1 cellular context compared by ENCODE assay signal in the genomic region with DNA sequence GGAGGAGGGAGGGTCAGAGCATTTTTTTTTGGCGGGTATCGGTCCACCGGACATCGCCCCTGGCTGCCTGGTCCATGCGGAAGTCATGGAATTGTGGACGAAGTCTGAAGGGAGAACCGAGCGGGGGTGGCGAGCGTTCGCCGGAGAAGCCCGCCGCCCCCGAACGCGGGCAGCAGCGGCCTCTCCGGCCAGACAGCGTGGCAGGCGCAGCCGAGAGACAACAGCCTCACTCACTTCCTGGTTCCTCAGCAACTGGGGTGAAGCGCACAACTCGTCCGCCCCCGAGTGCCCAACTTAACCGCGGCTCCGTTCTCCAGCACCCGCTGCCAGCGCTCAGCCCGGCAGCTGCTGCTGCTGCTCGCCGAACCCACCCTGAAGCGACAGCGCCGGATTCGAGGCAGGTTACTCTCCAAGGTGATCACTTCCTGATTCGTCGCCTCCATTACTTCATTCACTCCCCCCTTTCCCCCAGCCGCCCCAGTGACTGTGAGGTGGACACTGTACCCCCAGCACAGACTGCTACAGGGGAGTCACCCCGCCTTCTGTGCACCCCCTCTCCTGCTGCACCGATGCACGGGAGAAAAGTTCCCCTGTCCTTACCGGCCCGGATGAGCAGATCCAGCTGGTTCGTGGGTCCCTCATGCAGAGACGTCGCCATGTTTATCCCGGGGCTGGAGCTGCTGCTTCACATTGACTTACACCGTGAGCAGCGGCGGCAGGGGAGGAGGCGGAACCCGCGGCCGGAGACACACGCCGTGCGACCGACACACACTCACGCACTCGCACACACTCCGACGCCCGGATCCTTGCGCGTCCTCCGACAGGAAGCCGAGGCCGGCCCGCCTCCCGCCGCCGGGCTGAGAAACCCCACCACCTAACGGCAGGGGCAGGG.
TF ChIP-seq lines count a peak whose summit lies in the region.

No MANE protein-coding gene starts in this region.

TF ChIP-seq in neural cell, 6 proteins besides CTCF, POLR2A, EP300 and RAD21 (continued from another document):
- TF ChIP-seq, protein P1, sequence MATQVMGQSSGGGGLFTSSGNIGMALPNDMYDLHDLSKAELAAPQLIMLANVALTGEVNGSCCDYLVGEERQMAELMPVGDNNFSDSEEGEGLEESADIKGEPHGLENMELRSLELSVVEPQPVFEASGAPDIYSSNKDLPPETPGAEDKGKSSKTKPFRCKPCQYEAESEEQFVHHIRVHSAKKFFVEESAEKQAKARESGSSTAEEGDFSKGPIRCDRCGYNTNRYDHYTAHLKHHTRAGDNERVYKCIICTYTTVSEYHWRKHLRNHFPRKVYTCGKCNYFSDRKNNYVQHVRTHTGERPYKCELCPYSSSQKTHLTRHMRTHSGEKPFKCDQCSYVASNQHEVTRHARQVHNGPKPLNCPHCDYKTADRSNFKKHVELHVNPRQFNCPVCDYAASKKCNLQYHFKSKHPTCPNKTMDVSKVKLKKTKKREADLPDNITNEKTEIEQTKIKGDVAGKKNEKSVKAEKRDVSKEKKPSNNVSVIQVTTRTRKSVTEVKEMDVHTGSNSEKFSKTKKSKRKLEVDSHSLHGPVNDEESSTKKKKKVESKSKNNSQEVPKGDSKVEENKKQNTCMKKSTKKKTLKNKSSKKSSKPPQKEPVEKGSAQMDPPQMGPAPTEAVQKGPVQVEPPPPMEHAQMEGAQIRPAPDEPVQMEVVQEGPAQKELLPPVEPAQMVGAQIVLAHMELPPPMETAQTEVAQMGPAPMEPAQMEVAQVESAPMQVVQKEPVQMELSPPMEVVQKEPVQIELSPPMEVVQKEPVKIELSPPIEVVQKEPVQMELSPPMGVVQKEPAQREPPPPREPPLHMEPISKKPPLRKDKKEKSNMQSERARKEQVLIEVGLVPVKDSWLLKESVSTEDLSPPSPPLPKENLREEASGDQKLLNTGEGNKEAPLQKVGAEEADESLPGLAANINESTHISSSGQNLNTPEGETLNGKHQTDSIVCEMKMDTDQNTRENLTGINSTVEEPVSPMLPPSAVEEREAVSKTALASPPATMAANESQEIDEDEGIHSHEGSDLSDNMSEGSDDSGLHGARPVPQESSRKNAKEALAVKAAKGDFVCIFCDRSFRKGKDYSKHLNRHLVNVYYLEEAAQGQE (IDR thresholded peaks at IDR 0.05; ENCODE audit: borderline replicate concordance): peak; percentile 45
